Comparison of ENCODE assay signal across 8 cellular contexts in genomic region chr6:139764498-139764986, GRCh38.
DNase-seq lines count a peak whose midpoint lies in the region; ATAC-seq and TF ChIP-seq lines count a peak whose summit lies in the region.

No MANE protein-coding gene starts in this region.

- peak overlapping the region; percentile 76 for H3K27ac ChIP-seq in fibroblast of lung (ENCODE audit: insufficient read depth, low read length)
- H3K27ac ChIP-seq in neuronal stem cell (replicated peaks; ENCODE audit: low read length), result no peak overlapping the region

- CTCF ChIA-PET in Calu3 (lab: Charles Lee), result interaction anchor here (0.7 kb wide), 1 partner anchor 911 kb away, joined by 3 read pairs; no protein-coding TSS in a partner anchor

- no TSS peak for BruUV-seq in Calu3 (replicated peaks; lab: Mats Ljungman, UMichigan)

- WGBS in neuronal stem cell (ENCODE audit: extremely low coverage in 2 of 2, insufficient read length in 2 of 2, insufficient replicate concordance in 1 of 2), 2 donors, result no CpG with 5 or more reads among the region's 2 CpGs

- no peaks in the 10 kb centered on the region for H3K9me3 Mint-ChIP-seq in Calu3 (ENCODE audit: low read depth, unreplicated experiment)

- no peak overlapping the region for H2BK15ac ChIP-seq in neuronal stem cell (ENCODE audit: low read length)

- TF ChIP-seq CTCF in Calu3 (IDR thresholded peaks at IDR 0.05; ENCODE audit: unreplicated experiment) (no peak), fibroblast of lung (conservative IDR thresholded peaks at IDR 0.05 in 1 of 2, IDR thresholded peaks at IDR 0.05 in 1 of 2; ENCODE audit: low read depth in 1 of 2, low read length in 2 of 2) (no peak)

- H3K36me3 ChIP-seq in fibroblast of lung (ENCODE audit: control insufficient read depth, insufficient read depth, low read length) (no peaks in the 10 kb centered on the region), neuronal stem cell (replicated peaks in 1 of 2; ENCODE audit: control insufficient read depth in 2 of 2, insufficient read depth in 2 of 2, low read length in 2 of 2) (no peaks in the 10 kb centered on the region)

- no peak overlapping the region for H2AFZ ChIP-seq in fibroblast of lung (ENCODE audit: low read length)
- H2AFZ ChIP-seq in neuronal stem cell (ENCODE audit: low read length), result peak overlapping the region; percentile 68

- peaks cover 24% of the 10 kb centered on the region for H3K4me1 Mint-ChIP-seq in Calu3 (ENCODE audit: low read depth, unreplicated experiment)

- no peak overlapping the region for H2BK5ac ChIP-seq in neuronal stem cell (ENCODE audit: low read length)

- H2AK5ac ChIP-seq in neuronal stem cell (ENCODE audit: low read depth, low read length), result no peak overlapping the region

- no peak overlapping the region for H3K4me3 Mint-ChIP-seq in Calu3 (ENCODE audit: low read depth, unreplicated experiment)

- ATAC-seq in GM19468 (IDR thresholded peaks at IDR 0.05; ENCODE audit: extremely low read depth, unreplicated experiment) (peak; percentile 75), HG03469 (IDR thresholded peaks at IDR 0.05; ENCODE audit: unreplicated experiment) (peak; percentile 76)

- H3K9ac ChIP-seq in fibroblast of lung (ENCODE audit: insufficient read depth, low read length) (no peak overlapping the region), neuronal stem cell (ENCODE audit: low read depth, low read length, poor library complexity) (no peak overlapping the region)

- DNase-seq in Calu3 (peak; percentile 3), SW480 (ENCODE audit: low spot score) (peak; percentile 63), fibroblast of lung (ENCODE audit: low read depth in 2 of 2) (peak; percentile 93 to 100), neuronal stem cell (ENCODE audit: low spot score) (no peak), NCI-H1092 treated with DMSO at 0.1 percent for 48 hours (lab: John Stamatoyannopoulos, UW) (no peak), 8988T (no peak)

- H3K9me3 ChIP-seq in fibroblast of lung (ENCODE audit: control insufficient read depth, insufficient read depth, low read depth, low read length) (no peaks in the 10 kb centered on the region), neuronal stem cell (replicated peaks in 1 of 2; ENCODE audit: control insufficient read depth in 2 of 2, insufficient read depth in 1 of 2, low read depth in 1 of 2, low read length in 2 of 2) (no peaks in the 10 kb centered on the region)

- H3K4me1 ChIP-seq in fibroblast of lung (ENCODE audit: control insufficient read depth, extremely low read depth, insufficient read depth, low read length), result peaks cover 13% of the 10 kb centered on the region
- peaks cover 7 to 9% of the 10 kb centered on the region in 2 donors for H3K4me1 ChIP-seq in neuronal stem cell (ENCODE audit: control insufficient read depth in 2 of 2, insufficient read depth in 1 of 2, low read depth in 1 of 2, low read length in 2 of 2)

- no peak overlapping the region for H4K8ac ChIP-seq in neuronal stem cell (ENCODE audit: low read depth, low read length)

- H3K79me1 ChIP-seq in neuronal stem cell (ENCODE audit: low read depth, low read length), result no peaks in the 10 kb centered on the region

- no peak overlapping the region for H2BK12ac ChIP-seq in neuronal stem cell (ENCODE audit: low read length)

- H4K91ac ChIP-seq in neuronal stem cell (ENCODE audit: low read depth, low read length, poor library complexity), result no peak overlapping the region

- no peak overlapping the region for H3K14ac ChIP-seq in neuronal stem cell (ENCODE audit: low read length)

- H3K27me3 ChIP-seq in fibroblast of lung (ENCODE audit: control insufficient read depth, insufficient read depth, low read length), result no peaks in the 10 kb centered on the region
- no peaks in the 10 kb centered on the region for H3K27me3 ChIP-seq in neuronal stem cell (ENCODE audit: control insufficient read depth in 3 of 3, insufficient read depth in 3 of 3, low read depth in 1 of 3, low read length in 3 of 3)

- H3K36me3 Mint-ChIP-seq in Calu3 (ENCODE audit: insufficient read depth, unreplicated experiment), result no peaks in the 10 kb centered on the region

- H4K20me1 ChIP-seq in fibroblast of lung (ENCODE audit: control insufficient read depth, extremely low read depth, insufficient read depth, low read length), result no peaks in the 10 kb centered on the region

- H3K4me3 ChIP-seq in fibroblast of lung (replicated peaks in 1 of 4; ENCODE audit: control extremely low read depth in 1 of 4, insufficient read depth in 1 of 4, low read depth in 3 of 4, low read length in 4 of 4) (no peak overlapping the region), neuronal stem cell (ENCODE audit: low read length in 2 of 2) (no peak overlapping the region)

- H3K27ac Mint-ChIP-seq in Calu3 (ENCODE audit: unreplicated experiment), result no peak overlapping the region

- no peak overlapping the region for H3K4ac ChIP-seq in neuronal stem cell (ENCODE audit: low read length)

- no peak overlapping the region for H3K18ac ChIP-seq in neuronal stem cell (ENCODE audit: low read length)

- H3K4me2 ChIP-seq in fibroblast of lung (ENCODE audit: extremely low read depth, insufficient read depth, low read length) (peak overlapping the region; percentile 36), neuronal stem cell (ENCODE audit: insufficient read depth, low read length, poor library complexity, severe bottlenecking) (no peak overlapping the region)

- H3K23ac ChIP-seq in neuronal stem cell (ENCODE audit: low read depth, low read length, poor library complexity), result no peak overlapping the region

- H2BK120ac ChIP-seq in neuronal stem cell (ENCODE audit: low read depth, low read length), result no peak overlapping the region

- H3K79me2 ChIP-seq in fibroblast of lung (ENCODE audit: control insufficient read depth, insufficient read depth, low read length), result no peaks in the 10 kb centered on the region

- H3K27me3 Mint-ChIP-seq in Calu3 (ENCODE audit: unreplicated experiment), result no peaks in the 10 kb centered on the region

- intact Hi-C loops in Calu3 (cut with micrococcal nuclease; ENCODE audit: unreplicated experiment), result loop anchor here (10.0 kb wide), 2 partner anchors 180 to 390 kb away; partner anchors contain the start of gene CITED2

Comparison
In these comparisons a context has a peak if more than half of its experiments do, and no peak if none do; other contexts are left out.
1. DNase-seq: peak in Calu3 (single experiment), SW480 (single experiment) and fibroblast of lung (2 of 2); none in neuronal stem cell (single experiment), NCI-H1092 treated with DMSO at 0.1 percent for 48 hours (single experiment) and 8988T (single experiment).